Comparison of ENCODE assay signal across 9 cellular contexts in the genomic region with DNA sequence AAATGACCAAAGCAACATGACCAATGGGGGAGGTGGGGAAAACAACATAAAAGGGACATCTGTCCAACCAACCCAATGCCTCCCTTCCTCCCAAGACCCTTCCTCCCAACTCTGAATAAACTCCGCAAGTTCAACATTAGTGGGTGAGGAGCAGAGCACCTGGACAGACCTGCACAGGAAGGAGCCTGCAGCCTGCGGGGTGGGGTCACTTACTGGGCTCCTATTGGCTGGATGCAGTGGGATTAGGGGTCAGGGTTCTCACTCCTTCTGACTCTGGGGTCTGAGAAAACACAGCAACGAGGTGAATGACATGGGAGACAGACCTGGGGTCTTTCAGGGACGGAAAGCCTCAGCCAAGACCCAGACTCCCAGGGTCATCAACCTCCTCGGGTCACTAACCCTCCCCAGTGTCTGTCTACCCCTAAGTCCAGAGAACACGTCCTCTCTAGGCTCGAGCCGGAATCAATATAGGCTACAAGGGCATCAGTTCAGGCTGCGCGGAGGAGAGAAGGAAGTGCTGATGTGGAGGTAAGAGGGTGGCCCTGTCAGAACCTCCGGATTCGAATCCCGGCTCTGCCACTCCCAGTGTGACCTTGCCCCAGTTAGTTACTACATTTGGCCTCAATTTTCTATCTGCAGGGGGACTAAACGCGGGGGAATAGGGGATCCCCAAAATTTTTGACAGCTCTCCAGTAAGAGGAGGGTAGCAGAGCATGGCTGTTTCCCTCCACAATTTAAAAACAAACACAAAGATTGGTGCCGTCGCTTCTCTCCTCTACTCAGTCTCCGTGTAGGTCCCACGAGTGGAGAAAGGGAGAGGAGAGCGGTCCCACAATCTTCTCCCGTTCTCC. TPM values are rescaled to one million over a fixed set of nuclear protein-coding genes. Genes with fewer than 3 reads are reported as not detected.
DNase-seq lines count a peak whose midpoint lies in the region; ATAC-seq, FAIRE-seq and TF ChIP-seq lines count a peak whose summit lies in the region.
"Had no signal": no experiment of that assay in that cellular context is flagged by ENCODE, and none has a peak within 500 bp of the region (broad histone marks: within the 10 kb centered on the region; RNA-seq: fewer than 3 reads in every experiment).

No MANE protein-coding gene starts in this region.

- no peak for TF ChIP-seq POLR2A in GM12892 (IDR thresholded peaks at IDR 0.05; ENCODE audit: low read depth, low read length)

- peaks cover 18% of the 10 kb centered on the region; the same call in 1 of the 2 replicates for H3K4me1 ChIP-seq in iPS-20b (ENCODE audit: insufficient read depth, low read length)

- H3K9me3 Mint-ChIP-seq in IgD-negative memory B cell: no peaks in the 10 kb centered on the region
- no peaks in the 10 kb centered on the region for H3K9me3 Mint-ChIP-seq in activated naive CD8-positive, alpha-beta T cell treated with anti-CD3 and anti-CD28 coated beads, Interleukin-2, amount 10 ng/mL, durations not matched to agents 7 days and 5 days
- no peaks in the 10 kb centered on the region for H3K9me3 Mint-ChIP-seq in stimulated activated memory B cell treated with anti-CD40 and anti-IgM and Interleukin-4, amounts not matched to agents 10 μg/mL and 1 μg/mL and 100 μg/mL, for 72 hours

- no peak overlapping the region for H3K27ac ChIP-seq in iPS-20b (ENCODE audit: low read length)

- peaks cover 42% of the 10 kb centered on the region for H3K27me3 ChIP-seq in iPS-20b (ENCODE audit: insufficient read depth, low read length)

- peak overlapping the region; percentile 83 to 91 (median 90) for H3K4me3 Mint-ChIP-seq in IgD-negative memory B cell
- H3K4me3 Mint-ChIP-seq in activated naive CD8-positive, alpha-beta T cell treated with anti-CD3 and anti-CD28 coated beads, Interleukin-2, amount 10 ng/mL, durations not matched to agents 7 days and 5 days: peak overlapping the region; percentile 81
- peak overlapping the region; percentile 81 for H3K4me3 Mint-ChIP-seq in stimulated activated memory B cell treated with anti-CD40 and anti-IgM and Interleukin-4, amounts not matched to agents 10 μg/mL and 1 μg/mL and 100 μg/mL, for 72 hours

- H3K36me3 Mint-ChIP-seq in IgD-negative memory B cell: peaks cover 12% of the 10 kb centered on the region
- no peaks in the 10 kb centered on the region for H3K36me3 Mint-ChIP-seq in activated naive CD8-positive, alpha-beta T cell treated with anti-CD3 and anti-CD28 coated beads, Interleukin-2, amount 10 ng/mL, durations not matched to agents 7 days and 5 days
- H3K36me3 Mint-ChIP-seq in stimulated activated memory B cell treated with anti-CD40 and anti-IgM and Interleukin-4, amounts not matched to agents 10 μg/mL and 1 μg/mL and 100 μg/mL, for 72 hours: no peaks in the 10 kb centered on the region

- H3K27me3 Mint-ChIP-seq in IgD-negative memory B cell: peaks cover 22% of the 10 kb centered on the region
- peaks cover 26% of the 10 kb centered on the region for H3K27me3 Mint-ChIP-seq in activated naive CD8-positive, alpha-beta T cell treated with anti-CD3 and anti-CD28 coated beads, Interleukin-2, amount 10 ng/mL, durations not matched to agents 7 days and 5 days
- peaks cover 11% of the 10 kb centered on the region for H3K27me3 Mint-ChIP-seq in stimulated activated memory B cell treated with anti-CD40 and anti-IgM and Interleukin-4, amounts not matched to agents 10 μg/mL and 1 μg/mL and 100 μg/mL, for 72 hours

- DNase-seq in activated naive CD8-positive, alpha-beta T cell treated with anti-CD3 and anti-CD28 coated beads, Interleukin-2, amount 10 ng/mL, durations not matched to agents 7 days and 5 days: no peak
- no peak for DNase-seq in NCI-H2107 treated with DMSO at 0.1 percent for 48 hours (lab: John Stamatoyannopoulos, UW; ENCODE audit: unreplicated experiment)
- DNase-seq in GM12892 (ENCODE audit: insufficient read length): no peak
- DNase-seq in DMS79 treated with DMSO at 0.1 percent for 48 hours (lab: John Stamatoyannopoulos, UW): no peak

- peak overlapping the region; percentile 77; the same call in 1 of the 2 replicates for H3K9ac ChIP-seq in iPS-20b (ENCODE audit: low read depth, low read length)

- H3K4me1 Mint-ChIP-seq in IgD-negative memory B cell: peaks cover 0 to 9% (median 8%) of the 10 kb centered on the region in 3 donors
- peaks cover 10% of the 10 kb centered on the region for H3K4me1 Mint-ChIP-seq in activated naive CD8-positive, alpha-beta T cell treated with anti-CD3 and anti-CD28 coated beads, Interleukin-2, amount 10 ng/mL, durations not matched to agents 7 days and 5 days
- H3K4me1 Mint-ChIP-seq in stimulated activated memory B cell treated with anti-CD40 and anti-IgM and Interleukin-4, amounts not matched to agents 10 μg/mL and 1 μg/mL and 100 μg/mL, for 72 hours: peaks cover 16% of the 10 kb centered on the region

- FAIRE-seq in GM12892 (lab: Jason Lieb, UNC): no peak
- FAIRE-seq: endometrium had no signal

- H3K27ac Mint-ChIP-seq in IgD-negative memory B cell: peak overlapping the region in 2 of 3 donors; percentile 36 to 39
- H3K27ac Mint-ChIP-seq in activated naive CD8-positive, alpha-beta T cell treated with anti-CD3 and anti-CD28 coated beads, Interleukin-2, amount 10 ng/mL, durations not matched to agents 7 days and 5 days: peak overlapping the region; percentile 9
- H3K27ac Mint-ChIP-seq in stimulated activated memory B cell treated with anti-CD40 and anti-IgM and Interleukin-4, amounts not matched to agents 10 μg/mL and 1 μg/mL and 100 μg/mL, for 72 hours: peak overlapping the region; percentile 65

- ATAC-seq in activated naive CD8-positive, alpha-beta T cell treated with anti-CD3 and anti-CD28 coated beads, Interleukin-2, amount 10 ng/mL, durations not matched to agents 7 days and 5 days (ENCODE audit: low read depth): no peak
- ATAC-seq in stimulated activated memory B cell treated with anti-CD40 and anti-IgM and Interleukin-4, amounts not matched to agents 10 μg/mL and 1 μg/mL and 100 μg/mL, for 72 hours: no peak
- no peak for ATAC-seq in HG03354 (IDR thresholded peaks at IDR 0.05; ENCODE audit: poor library complexity, severe bottlenecking, unreplicated experiment)

- H3K36me3 ChIP-seq in iPS-20b (ENCODE audit: insufficient read depth, low read depth, low read length): peaks cover 5% of the 10 kb centered on the region; the same call in 1 of the 2 replicates

- POLR2A ChIA-PET in activated naive CD8-positive, alpha-beta T cell treated with anti-CD3 and anti-CD28 coated beads, Interleukin-2, amount 10 ng/mL, durations not matched to agents 7 days and 5 days (lab: Charles Lee): no interaction called here

- H3K4me3 ChIP-seq in iPS-20b (ENCODE audit: low read length): peak overlapping the region; percentile 88

- no peaks in the 10 kb centered on the region for H3K9me3 ChIP-seq in iPS-20b (ENCODE audit: insufficient read depth, low read depth, low read length)

RNA-seq across cellular contexts. Expression of gene NDRG2, which starts 0.8 kb away (rescaled TPM):
- polyA plus RNA-seq in IgD-negative memory B cell: 4.9 TPM
- total RNA-seq in activated naive CD8-positive, alpha-beta T cell treated with anti-CD3 and anti-CD28 coated beads, Interleukin-2, amount 10 ng/mL, durations not matched to agents 7 days and 5 days: 10 to 100 TPM; 15.9 to 17.1 TPM
- polyA plus RNA-seq in GM12892 (2012; ENCODE audit: missing spikeins): not detected

RNA-seq across cellular contexts. Expression of gene TPPP2, which starts 6.0 kb away (rescaled TPM):
- not detected for polyA plus RNA-seq in IgD-negative memory B cell
- not detected for total RNA-seq in activated naive CD8-positive, alpha-beta T cell treated with anti-CD3 and anti-CD28 coated beads, Interleukin-2, amount 10 ng/mL, durations not matched to agents 7 days and 5 days
- polyA plus RNA-seq in GM12892 (2012; ENCODE audit: missing spikeins): not detected

RNA-seq across cellular contexts. Expression of gene RNASE13, which starts 10.6 kb away (rescaled TPM):
- not detected for polyA plus RNA-seq in IgD-negative memory B cell
- not detected for total RNA-seq in activated naive CD8-positive, alpha-beta T cell treated with anti-CD3 and anti-CD28 coated beads, Interleukin-2, amount 10 ng/mL, durations not matched to agents 7 days and 5 days
- not detected for polyA plus RNA-seq in GM12892 (2012; ENCODE audit: missing spikeins)

RNA-seq across cellular contexts. Expression of gene RNASE7, which starts 18.1 kb away (rescaled TPM):
- polyA plus RNA-seq in IgD-negative memory B cell: not detected
- total RNA-seq in activated naive CD8-positive, alpha-beta T cell treated with anti-CD3 and anti-CD28 coated beads, Interleukin-2, amount 10 ng/mL, durations not matched to agents 7 days and 5 days: not detected
- not detected for polyA plus RNA-seq in GM12892 (2012; ENCODE audit: missing spikeins)

RNA-seq across cellular contexts. Expression of gene SLC39A2, which starts 24.9 kb away (rescaled TPM):
- polyA plus RNA-seq in IgD-negative memory B cell: not detected
- under 1 TPM in 1 of 2 experiments, not detected in 1; 0.25 TPM for total RNA-seq in activated naive CD8-positive, alpha-beta T cell treated with anti-CD3 and anti-CD28 coated beads, Interleukin-2, amount 10 ng/mL, durations not matched to agents 7 days and 5 days
- polyA plus RNA-seq in GM12892 (2012; ENCODE audit: missing spikeins): 0.19 TPM

Comparison
In these comparisons a context has a peak if more than half of its experiments do, and no peak if none do; other contexts are left out.
1. H3K27ac Mint-ChIP-seq: peak in every context shown above with its lines; median percentile 65 in stimulated activated memory B cell treated with anti-CD40 and anti-IgM and Interleukin-4, amounts not matched to agents 10 μg/mL and 1 μg/mL and 100 μg/mL, for 72 hours; 38 in IgD-negative memory B cell; 9 in activated naive CD8-positive, alpha-beta T cell treated with anti-CD3 and anti-CD28 coated beads, Interleukin-2, amount 10 ng/mL, durations not matched to agents 7 days and 5 days.